ENCODE assay signal across 8 cellular contexts in genomic region chr7:27921081-27921836, GRCh38.
DNase-seq lines count a peak whose midpoint lies in the region; FAIRE-seq and TF ChIP-seq lines count a peak whose summit lies in the region.

No MANE protein-coding gene starts in this region.

- H3K36me3 Mint-ChIP-seq in activated CD4-positive, alpha-beta memory T cell treated with anti-CD3 and anti-CD28 coated beads for 36 hours, result peaks cover 4% of the 10 kb centered on the region

- FAIRE-seq in H54 (lab: Jason Lieb, UNC), result peak; percentile 77

- H3K79me2 ChIP-seq in osteoblast (ENCODE audit: insufficient read depth, low read length), result peaks cover 2% of the 10 kb centered on the region

- H3K4me2 ChIP-seq in osteoblast (ENCODE audit: insufficient read depth, low read length), result peak overlapping the region; percentile 60

- H3K27me3 ChIP-seq in osteoblast (ENCODE audit: insufficient read depth, low read length), result no peaks in the 10 kb centered on the region

- H3K36me3 ChIP-seq in osteoblast (ENCODE audit: insufficient read depth, low read length), result no peaks in the 10 kb centered on the region

- no peaks in the 10 kb centered on the region for H3K9me3 ChIP-seq in osteoblast (ENCODE audit: low read depth, low read length)

- H3K4me3 ChIP-seq in osteoblast (ENCODE audit: insufficient read depth, low read length), result no peak overlapping the region

- no peaks in the 10 kb centered on the region for H3K4me1 Mint-ChIP-seq in activated CD4-positive, alpha-beta memory T cell treated with anti-CD3 and anti-CD28 coated beads for 36 hours (ENCODE audit: low read depth)

- no peak overlapping the region for H2AFZ ChIP-seq in osteoblast (ENCODE audit: low read length)

- POLR2A ChIA-PET in activated CD4-positive, alpha-beta memory T cell treated with anti-CD3 and anti-CD28 coated beads for 36 hours (lab: Charles Lee), result no interaction called here

- no peaks in the 10 kb centered on the region for H4K20me1 ChIP-seq in osteoblast (ENCODE audit: insufficient read depth, low read length)

- no peak for TF ChIP-seq POLR2A in H54 (IDR thresholded peaks at IDR 0.05; ENCODE audit: low read depth, low read length)

- intact Hi-C loops in activated CD4-positive, alpha-beta memory T cell treated with anti-CD3 and anti-CD28 coated beads for 36 hours (cut with micrococcal nuclease), result loop anchor here (2.0 to 10.0 kb wide), 3 partner anchors 174 to 726 kb away; no protein-coding TSS in a partner anchor

- H3K27me3 Mint-ChIP-seq in activated CD4-positive, alpha-beta memory T cell treated with anti-CD3 and anti-CD28 coated beads for 36 hours, result no peaks in the 10 kb centered on the region

- CTCF ChIA-PET in activated CD4-positive, alpha-beta memory T cell treated with anti-CD3 and anti-CD28 coated beads for 36 hours (lab: Charles Lee), result interaction anchor here (0.7 to 2.7 kb wide), 14 partner anchors 12 to 728 kb away, joined by 3 to 23 read pairs (median 4); no protein-coding TSS in a partner anchor

- no peak overlapping the region for H3K4me3 Mint-ChIP-seq in activated CD4-positive, alpha-beta memory T cell treated with anti-CD3 and anti-CD28 coated beads for 36 hours

- peaks cover 2% of the 10 kb centered on the region for H3K9me3 Mint-ChIP-seq in activated CD4-positive, alpha-beta memory T cell treated with anti-CD3 and anti-CD28 coated beads for 36 hours

- no peak overlapping the region for H3K27ac Mint-ChIP-seq in activated CD4-positive, alpha-beta memory T cell treated with anti-CD3 and anti-CD28 coated beads for 36 hours

- peaks cover 40% of the 10 kb centered on the region for H3K4me1 ChIP-seq in osteoblast (ENCODE audit: insufficient read depth, low read length)

- peak overlapping the region; percentile 11 for H3K27ac ChIP-seq in osteoblast (ENCODE audit: low read depth, low read length)

- peak; percentile 81 for DNase-seq in DMS114 treated with DMSO at 0.1 percent for 48 hours (lab: John Stamatoyannopoulos, UW; ENCODE audit: unreplicated experiment)
- DNase-seq in H54 (ENCODE audit: insufficient read length, low spot score), result peak; percentile 51
- DNase-seq in NCI-H187 treated with DMSO at 0.1 percent for 48 hours (lab: John Stamatoyannopoulos, UW), result peak; percentile 46
- DNase-seq in SKM-1 treated with dmso at 0.1 percent for 144 hours (lab: John Stamatoyannopoulos, UW; ENCODE audit: unreplicated experiment), result peak; percentile 48
- DNase-seq in fibroblast of peridontal ligament (ENCODE audit: extremely low read depth), result peak; percentile 96
- DNase-seq in osteoblast (ENCODE audit: insufficient read length, low spot score, missing footprints), result no peak
- DNase-seq in stimulated activated naive CD4-positive, alpha-beta T cell treated with Interleukin-2 at 50 U/mL for 16 hours (lab: John Stamatoyannopoulos, UW), result no peak
- no peak for DNase-seq in activated CD4-positive, alpha-beta memory T cell treated with anti-CD3 and anti-CD28 coated beads for 36 hours

- TF ChIP-seq CTCF in osteoblast (IDR thresholded peaks at IDR 0.05; ENCODE audit: extremely low read depth, low read depth, low read length), result peak; percentile 73

Comparison
In these comparisons a context has a peak if more than half of its experiments do, and no peak if none do; other contexts are left out.
1. DNase-seq: peak in DMS114 treated with DMSO at 0.1 percent for 48 hours (single experiment), H54 (single experiment), NCI-H187 treated with DMSO at 0.1 percent for 48 hours (single experiment), SKM-1 treated with dmso at 0.1 percent for 144 hours (single experiment) and fibroblast of peridontal ligament (single experiment); none in osteoblast (single experiment), stimulated activated naive CD4-positive, alpha-beta T cell treated with Interleukin-2 at 50 U/mL for 16 hours (single experiment) and activated CD4-positive, alpha-beta memory T cell treated with anti-CD3 and anti-CD28 coated beads for 36 hours (single experiment).